In genomic region chr11:48110509-48110766, GRCh38 we compare ENCODE assay signal across 1 cellular context.
TF ChIP-seq lines count a peak whose summit lies in the region.

No MANE protein-coding gene starts in this region.

TF ChIP-seq in GM23338, 12 proteins besides CTCF, POLR2A, EP300 and RAD21 (continued from another document):
- TF ChIP-seq REST (IDR thresholded peaks at IDR 0.05; ENCODE audit: unreplicated experiment) (no peak), ZNF462 (CRISPR knock-in tag; IDR thresholded peaks at IDR 0.05) (no peak), ETS1 (IDR thresholded peaks at IDR 0.05) (no peak), ZNF114 (CRISPR knock-in tag; IDR thresholded peaks at IDR 0.05) (no peak), CREB1 (CRISPR knock-in tag; IDR thresholded peaks at IDR 0.05; ENCODE audit: low read depth) (no peak)
TF ChIP-seq in GM23338: peak in this region for 0.
